In the genomic region with DNA sequence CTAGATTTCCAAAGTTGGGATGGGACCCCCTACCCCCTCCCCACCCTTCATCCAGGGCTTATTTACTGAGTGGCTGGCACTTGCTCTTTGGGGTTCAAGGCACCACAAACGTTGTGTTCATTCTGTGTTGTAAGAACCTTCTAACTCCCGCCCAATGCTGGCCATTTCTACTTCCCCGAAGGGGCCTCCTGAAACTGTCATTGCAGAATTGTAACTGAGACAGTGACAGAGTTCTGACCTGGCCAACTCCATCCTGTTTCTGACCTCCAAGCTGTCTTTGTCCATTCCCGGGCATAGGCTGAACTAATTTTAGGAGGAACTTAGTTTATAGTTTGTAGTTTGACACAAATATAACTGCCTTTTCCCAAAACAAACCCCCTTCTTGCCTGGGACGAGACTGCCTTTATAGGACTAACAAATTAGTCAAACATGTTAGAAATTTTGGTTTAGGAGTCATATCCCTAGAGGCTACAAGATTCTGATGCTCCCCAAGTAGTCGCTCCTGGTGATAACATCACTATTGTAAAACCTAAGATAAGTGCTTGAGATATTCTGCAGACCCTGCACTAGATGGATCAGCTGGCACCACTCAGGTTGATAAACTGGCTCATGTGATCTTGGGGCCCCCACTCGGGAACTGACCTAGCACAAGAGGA, we compare ENCODE assay signal across 1 cellular context.
TF ChIP-seq lines count a peak whose summit lies in the region.

No MANE protein-coding gene starts in this region.

TF ChIP-seq in HEK293, 187 proteins besides CTCF, POLR2A, EP300 and RAD21:
- TF ChIP-seq, protein P1, sequence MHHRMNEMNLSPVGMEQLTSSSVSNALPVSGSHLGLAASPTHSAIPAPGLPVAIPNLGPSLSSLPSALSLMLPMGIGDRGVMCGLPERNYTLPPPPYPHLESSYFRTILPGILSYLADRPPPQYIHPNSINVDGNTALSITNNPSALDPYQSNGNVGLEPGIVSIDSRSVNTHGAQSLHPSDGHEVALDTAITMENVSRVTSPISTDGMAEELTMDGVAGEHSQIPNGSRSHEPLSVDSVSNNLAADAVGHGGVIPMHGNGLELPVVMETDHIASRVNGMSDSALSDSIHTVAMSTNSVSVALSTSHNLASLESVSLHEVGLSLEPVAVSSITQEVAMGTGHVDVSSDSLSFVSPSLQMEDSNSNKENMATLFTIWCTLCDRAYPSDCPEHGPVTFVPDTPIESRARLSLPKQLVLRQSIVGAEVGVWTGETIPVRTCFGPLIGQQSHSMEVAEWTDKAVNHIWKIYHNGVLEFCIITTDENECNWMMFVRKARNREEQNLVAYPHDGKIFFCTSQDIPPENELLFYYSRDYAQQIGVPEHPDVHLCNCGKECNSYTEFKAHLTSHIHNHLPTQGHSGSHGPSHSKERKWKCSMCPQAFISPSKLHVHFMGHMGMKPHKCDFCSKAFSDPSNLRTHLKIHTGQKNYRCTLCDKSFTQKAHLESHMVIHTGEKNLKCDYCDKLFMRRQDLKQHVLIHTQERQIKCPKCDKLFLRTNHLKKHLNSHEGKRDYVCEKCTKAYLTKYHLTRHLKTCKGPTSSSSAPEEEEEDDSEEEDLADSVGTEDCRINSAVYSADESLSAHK (tag by site-specific recombination; IDR thresholded peaks at IDR 0.05) = peak; percentile 84
- no peak for TF ChIP-seq MEIS1 (CRISPR knock-in tag; IDR thresholded peaks at IDR 0.05; ENCODE audit: borderline replicate concordance)
